32 cellular contexts compared by ENCODE assay signal in genomic region chr3:185268194-185268809, GRCh38.
"Had no signal": no experiment of that assay in that cellular context is flagged by ENCODE, and none has a peak within 500 bp of the region (broad histone marks: within the 10 kb centered on the region; RNA-seq: fewer than 3 reads in every experiment).

No MANE protein-coding gene starts in this region.

- H3K27me3 ChIP-seq: brain microvascular endothelial cell had no signal

- H3K9me3 Mint-ChIP-seq: activated CD4-positive, alpha-beta memory T cell treated with anti-CD3 and anti-CD28 coated beads, Interleukin-2, amount 10 ng/mL, durations not matched to agents 7 days and 5 days; activated naive CD8-positive, alpha-beta T cell treated with anti-CD3 and anti-CD28 coated beads for 36 hours had no signal

- H3K4me3 Mint-ChIP-seq: activated CD4-positive, alpha-beta memory T cell treated with anti-CD3 and anti-CD28 coated beads, Interleukin-2, amount 10 ng/mL, durations not matched to agents 7 days and 5 days; activated CD8-positive, alpha-beta memory T cell treated with anti-CD3 and anti-CD28 coated beads, Interleukin-2, amount 10 ng/mL, durations not matched to agents 7 days and 5 days; activated naive CD8-positive, alpha-beta T cell treated with anti-CD3 and anti-CD28 coated beads for 36 hours had no signal

- H3K36me3 Mint-ChIP-seq: activated CD8-positive, alpha-beta memory T cell treated with anti-CD3 and anti-CD28 coated beads, Interleukin-2, amount 10 ng/mL, durations not matched to agents 7 days and 5 days; activated naive CD8-positive, alpha-beta T cell treated with anti-CD3 and anti-CD28 coated beads for 36 hours had no signal

- FAIRE-seq: RCC 7860 had no signal

- H3K27ac Mint-ChIP-seq: activated CD4-positive, alpha-beta memory T cell treated with anti-CD3 and anti-CD28 coated beads, Interleukin-2, amount 10 ng/mL, durations not matched to agents 7 days and 5 days; activated CD8-positive, alpha-beta memory T cell treated with anti-CD3 and anti-CD28 coated beads, Interleukin-2, amount 10 ng/mL, durations not matched to agents 7 days and 5 days; activated naive CD8-positive, alpha-beta T cell treated with anti-CD3 and anti-CD28 coated beads for 36 hours had no signal

- ATAC-seq: activated CD8-positive, alpha-beta memory T cell treated with anti-CD3 and anti-CD28 coated beads, Interleukin-2, amount 10 ng/mL, durations not matched to agents 7 days and 5 days; Right ventricle myocardium inferior; SK-N-SH treated with all-trans-retinoic acid at 6 μM for 48 hours had no signal

- H3K4me3 ChIP-seq: PC-9 had no signal

- DNase-seq: activated CD4-positive, alpha-beta memory T cell treated with anti-CD3 and anti-CD28 coated beads, Interleukin-2, amount 10 ng/mL, durations not matched to agents 7 days and 5 days; activated CD4-positive, alpha-beta T cell treated with anti-CD3 and anti-CD28 coated beads for 1 hour; activated CD4-positive, alpha-beta T cell treated with anti-CD3 and anti-CD28 coated beads for 48 hours; activated CD4-positive, CD25-positive, alpha-beta regulatory T cell; activated CD8-positive, alpha-beta memory T cell treated with anti-CD3 and anti-CD28 coated beads for 24 hours; activated CD8-positive, alpha-beta memory T cell treated with anti-CD3 and anti-CD28 coated beads, Interleukin-2, amount 10 ng/mL, durations not matched to agents 7 days and 5 days; activated CD8-positive, alpha-beta memory T cell treated with anti-CD3 and anti-CD28 coated beads, Interleukin-2, amount 50 U/mL, for 48 hours; activated effector memory CD4-positive, alpha-beta T cell treated with anti-CD3 and anti-CD28 coated beads, Interleukin-2, amount 50 U/mL, for 16 hours; activated naive CD4-positive, alpha-beta T cell; activated naive CD4-positive, alpha-beta T cell treated with anti-CD3 and anti-CD28 coated beads, Interleukin-2, amount 50 U/mL, for 16 hours; activated naive CD8-positive, alpha-beta T cell treated with anti-CD3 and anti-CD28 coated beads for 36 hours; activated T-cell treated with anti-CD3 and anti-CD28 coated beads, Interleukin-2, amount 50 U/mL, for 48 hours; amniotic stem cell; aorta; brain microvascular endothelial cell; central memory CD4-positive, alpha-beta T cell; NCI-H1048; NCI-H1436 treated with DMSO at 0.1 percent for 48 hours; NCI-H1694 treated with DMSO at 0.1 percent for 48 hours; NCI-H2029; NCI-H345; NCI-H524 treated with DMSO at 0.1 percent for 48 hours; PC-9; SIG-M5; T-helper 1 cell; T-helper 2 cell; T-helper 9 cell; WERI-Rb-1 had no signal

- H3K4me1 Mint-ChIP-seq: activated CD4-positive, alpha-beta memory T cell treated with anti-CD3 and anti-CD28 coated beads, Interleukin-2, amount 10 ng/mL, durations not matched to agents 7 days and 5 days; activated CD8-positive, alpha-beta memory T cell treated with anti-CD3 and anti-CD28 coated beads, Interleukin-2, amount 10 ng/mL, durations not matched to agents 7 days and 5 days; activated naive CD8-positive, alpha-beta T cell treated with anti-CD3 and anti-CD28 coated beads for 36 hours had no signal

- H3K36me3 ChIP-seq: brain microvascular endothelial cell, WERI-Rb-1 had no signal

- H3K27ac ChIP-seq: brain microvascular endothelial cell, PC-9, RWPE1, WERI-Rb-1 had no signal
